In the genomic region with DNA sequence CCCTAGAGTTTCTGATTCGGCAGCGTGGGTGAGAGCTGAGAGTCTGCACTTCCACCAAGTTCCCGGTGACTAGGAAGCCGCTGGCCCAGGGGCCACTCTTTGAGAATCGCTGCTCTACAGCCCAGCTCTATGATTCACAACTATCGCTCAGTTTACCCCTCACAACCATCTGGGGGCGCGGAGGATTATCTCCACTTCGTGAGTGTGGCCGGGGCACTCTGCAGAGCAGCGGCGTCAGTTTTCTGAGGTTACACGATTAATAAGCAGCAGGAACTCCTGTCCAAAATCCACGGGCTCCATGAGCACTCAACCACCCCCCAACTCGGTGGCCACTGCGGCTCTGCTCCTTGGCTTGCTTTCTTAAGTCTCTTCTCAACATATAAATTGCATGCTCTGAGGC, we compare ENCODE assay signal across 1 cellular context.
TF ChIP-seq lines count a peak whose summit lies in the region.

No MANE protein-coding gene starts in this region.

TF ChIP-seq in H1, 55 proteins besides CTCF, POLR2A, EP300 and RAD21:
- TF ChIP-seq JUN (IDR thresholded peaks at IDR 0.05; ENCODE audit: low read depth, low read length) = no peak
- TF ChIP-seq TAF7 (optimal IDR thresholded peaks at IDR 0.05; ENCODE audit: borderline replicate concordance, low read depth, low read length) = no peak
- TF ChIP-seq, protein P1, sequence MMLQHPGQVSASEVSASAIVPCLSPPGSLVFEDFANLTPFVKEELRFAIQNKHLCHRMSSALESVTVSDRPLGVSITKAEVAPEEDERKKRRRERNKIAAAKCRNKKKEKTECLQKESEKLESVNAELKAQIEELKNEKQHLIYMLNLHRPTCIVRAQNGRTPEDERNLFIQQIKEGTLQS (IDR thresholded peaks at IDR 0.05; ENCODE audit: insufficient read depth, low read depth, low read length) = no peak
- no peak for TF ChIP-seq GABPA (IDR thresholded peaks at IDR 0.05; ENCODE audit: borderline replicate concordance, insufficient read depth, low read length)
- TF ChIP-seq ZNF274 (IDR thresholded peaks at IDR 0.05; ENCODE audit: borderline replicate concordance, extremely low read depth, low read length) = no peak
- TF ChIP-seq SAP30 (IDR thresholded peaks at IDR 0.05; ENCODE audit: insufficient read depth, insufficient replicate concordance, low read length) = no peak
- TF ChIP-seq NRF1 (IDR thresholded peaks at IDR 0.05; ENCODE audit: low read depth, low read length) = no peak
- no peak for TF ChIP-seq TAF1 (IDR thresholded peaks at IDR 0.05; ENCODE audit: low read depth, low read length)
- no peak for TF ChIP-seq BRCA1 (IDR thresholded peaks at IDR 0.05; ENCODE audit: low read depth, low read length)
- no peak for TF ChIP-seq CREB1 (IDR thresholded peaks at IDR 0.05)
- no peak for TF ChIP-seq CBX8 (IDR thresholded peaks at IDR 0.05; ENCODE audit: borderline replicate concordance, low read depth, low read length)
- TF ChIP-seq SIX5 (IDR thresholded peaks at IDR 0.05; ENCODE audit: low read depth, low read length) = no peak
